In the genomic region with DNA sequence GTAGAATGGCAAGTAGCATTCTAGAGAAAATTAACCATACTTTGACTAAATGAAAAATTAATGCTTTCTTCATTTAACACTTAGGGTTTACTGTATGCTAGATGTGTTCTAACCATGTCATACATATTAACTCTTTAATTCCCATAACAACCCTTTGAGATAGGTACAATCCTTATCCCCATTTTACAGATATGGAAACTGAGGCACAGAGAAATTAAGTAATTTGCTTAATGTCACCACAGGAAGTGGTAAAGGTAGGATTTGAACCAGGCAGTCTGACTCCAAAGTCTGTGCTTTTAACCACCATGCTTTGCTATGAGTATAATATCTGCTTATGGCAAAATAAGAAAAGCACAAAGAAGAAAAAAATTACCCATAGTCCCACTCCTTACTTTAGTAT, we compare ENCODE assay signal across 18 cellular contexts. TPM values are rescaled to one million over a fixed set of nuclear protein-coding genes. Genes with fewer than 3 reads are reported as not detected.
DNase-seq lines count a peak whose midpoint lies in the region; ATAC-seq, FAIRE-seq and TF ChIP-seq lines count a peak whose summit lies in the region.
"Had no signal": no experiment of that assay in that cellular context is flagged by ENCODE, and none has a peak within 500 bp of the region (broad histone marks: within the 10 kb centered on the region; RNA-seq: fewer than 3 reads in every experiment).

No MANE protein-coding gene starts in this region.

- no peaks in the 10 kb centered on the region for H3K27me3 ChIP-seq in upper lobe of right lung
- H3K27me3 ChIP-seq: BLaER1 treated with 17β-estradiol and CSF1 and Interleukin-3, amounts not matched to agents 10 nM and 100 nM; MG63 had no signal

- CTCF ChIA-PET in activated CD8-positive, alpha-beta memory T cell treated with anti-CD3 and anti-CD28 coated beads, Interleukin-2, amount 10 ng/mL, durations not matched to agents 7 days and 5 days (lab: Charles Lee) = interaction anchor here (4.1 kb wide), 1 partner anchor 9 kb away, joined by 16 read pairs; no protein-coding TSS in a partner anchor
- CTCF ChIA-PET in activated CD4-positive, alpha-beta memory T cell treated with anti-CD3 and anti-CD28 coated beads for 36 hours (lab: Charles Lee) = no interaction called here

- DNase-seq in activated CD8-positive, alpha-beta memory T cell treated with anti-CD3 and anti-CD28 coated beads, Interleukin-2, amount 10 ng/mL, durations not matched to agents 7 days and 5 days = peak; percentile 21
- DNase-seq in activated CD8-positive, alpha-beta memory T cell treated with anti-CD3 and anti-CD28 coated beads, Interleukin-2, amount 50 U/mL, for 4 hours = no peak
- DNase-seq in GM19239 (ENCODE audit: insufficient read length, low spot score) (no peak), upper lobe of right lung (no peak), COR-L47 (lab: John Stamatoyannopoulos, UW) (no peak)
- DNase-seq in activated CD4-positive, alpha-beta memory T cell treated with anti-CD3 and anti-CD28 coated beads for 36 hours = no peak
- DNase-seq in activated naive CD8-positive, alpha-beta T cell treated with anti-CD3 and anti-CD28 coated beads, Interleukin-2, amount 50 U/mL, for 24 hours = no peak
- DNase-seq: EL, HFFc6, Karpas-422, NCI-H1092 treated with DMSO at 0.1 percent for 48 hours, NCI-H2081 treated with DMSO at 0.1 percent for 48 hours, NCI-H510A treated with DMSO at 0.1 percent for 48 hours, NCI-H82 had no signal

- no peak overlapping the region for H3K4me3 ChIP-seq in upper lobe of right lung
- H3K4me3 ChIP-seq: BLaER1 treated with 17β-estradiol and CSF1 and Interleukin-3, amounts not matched to agents 10 nM and 100 nM; MG63 had no signal

- FAIRE-seq in GM19239 (lab: Jason Lieb, UNC) = peak; percentile 45
- FAIRE-seq: A204.1 had no signal

- intact Hi-C loops in activated CD4-positive, alpha-beta memory T cell treated with anti-CD3 and anti-CD28 coated beads for 36 hours (cut with micrococcal nuclease) = no loop called here
- intact Hi-C loops in upper lobe of right lung (cut with DNase I) = no loop called here

- H3K4me1 ChIP-seq in upper lobe of right lung = peaks cover 6% of the 10 kb centered on the region

- no peak for ATAC-seq in activated CD8-positive, alpha-beta memory T cell treated with anti-CD3 and anti-CD28 coated beads, Interleukin-2, amount 10 ng/mL, durations not matched to agents 7 days and 5 days
- no peak for ATAC-seq in activated naive CD8-positive, alpha-beta T cell treated with anti-CD3 and anti-CD28 coated beads, Interleukin-2, amount 50 U/mL, for 24 hours
- ATAC-seq in upper lobe of right lung = no peak
- ATAC-seq: Right ventricle myocardium inferior had no signal

- peaks cover 94% of the 10 kb centered on the region for H3K4me1 Mint-ChIP-seq in activated CD8-positive, alpha-beta memory T cell treated with anti-CD3 and anti-CD28 coated beads, Interleukin-2, amount 10 ng/mL, durations not matched to agents 7 days and 5 days
- peaks cover 91% of the 10 kb centered on the region for H3K4me1 Mint-ChIP-seq in activated CD4-positive, alpha-beta memory T cell treated with anti-CD3 and anti-CD28 coated beads for 36 hours (ENCODE audit: low read depth)
- peaks cover 89% of the 10 kb centered on the region for H3K4me1 Mint-ChIP-seq in activated naive CD8-positive, alpha-beta T cell treated with anti-CD3 and anti-CD28 coated beads, Interleukin-2, amount 50 U/mL, for 24 hours

- H3K9me3 ChIP-seq in upper lobe of right lung = no peaks in the 10 kb centered on the region
- H3K9me3 ChIP-seq: BLaER1 treated with 17β-estradiol and CSF1 and Interleukin-3, amounts not matched to agents 10 nM and 100 nM; MG63 had no signal

- H3K36me3 ChIP-seq in upper lobe of right lung = no peaks in the 10 kb centered on the region
- H3K36me3 ChIP-seq: BLaER1 treated with 17β-estradiol and CSF1 and Interleukin-3, amounts not matched to agents 10 nM and 100 nM; MG63 had no signal

- H3K9me3 Mint-ChIP-seq in activated CD8-positive, alpha-beta memory T cell treated with anti-CD3 and anti-CD28 coated beads, Interleukin-2, amount 10 ng/mL, durations not matched to agents 7 days and 5 days (ENCODE audit: low read depth) = no peaks in the 10 kb centered on the region
- no peaks in the 10 kb centered on the region for H3K9me3 Mint-ChIP-seq in activated CD4-positive, alpha-beta memory T cell treated with anti-CD3 and anti-CD28 coated beads for 36 hours
- H3K9me3 Mint-ChIP-seq in activated naive CD8-positive, alpha-beta T cell treated with anti-CD3 and anti-CD28 coated beads, Interleukin-2, amount 50 U/mL, for 24 hours = no peaks in the 10 kb centered on the region
- H3K9me3 Mint-ChIP-seq: HFFc6 had no signal

- H3K36me3 Mint-ChIP-seq in activated CD8-positive, alpha-beta memory T cell treated with anti-CD3 and anti-CD28 coated beads, Interleukin-2, amount 10 ng/mL, durations not matched to agents 7 days and 5 days = peaks cover 9% of the 10 kb centered on the region
- no peaks in the 10 kb centered on the region for H3K36me3 Mint-ChIP-seq in activated CD4-positive, alpha-beta memory T cell treated with anti-CD3 and anti-CD28 coated beads for 36 hours
- peaks cover 1% of the 10 kb centered on the region for H3K36me3 Mint-ChIP-seq in activated naive CD8-positive, alpha-beta T cell treated with anti-CD3 and anti-CD28 coated beads, Interleukin-2, amount 50 U/mL, for 24 hours (ENCODE audit: low read depth)

- no peaks in the 10 kb centered on the region for H3K27me3 Mint-ChIP-seq in activated CD8-positive, alpha-beta memory T cell treated with anti-CD3 and anti-CD28 coated beads, Interleukin-2, amount 10 ng/mL, durations not matched to agents 7 days and 5 days
- no peaks in the 10 kb centered on the region for H3K27me3 Mint-ChIP-seq in activated CD4-positive, alpha-beta memory T cell treated with anti-CD3 and anti-CD28 coated beads for 36 hours
- H3K27me3 Mint-ChIP-seq in activated naive CD8-positive, alpha-beta T cell treated with anti-CD3 and anti-CD28 coated beads, Interleukin-2, amount 50 U/mL, for 24 hours = no peaks in the 10 kb centered on the region

- peak overlapping the region; percentile 77 for H3K27ac Mint-ChIP-seq in activated CD8-positive, alpha-beta memory T cell treated with anti-CD3 and anti-CD28 coated beads, Interleukin-2, amount 10 ng/mL, durations not matched to agents 7 days and 5 days
- H3K27ac Mint-ChIP-seq in activated CD4-positive, alpha-beta memory T cell treated with anti-CD3 and anti-CD28 coated beads for 36 hours = peak overlapping the region; percentile 85
- peak overlapping the region; percentile 63 for H3K27ac Mint-ChIP-seq in activated naive CD8-positive, alpha-beta T cell treated with anti-CD3 and anti-CD28 coated beads, Interleukin-2, amount 50 U/mL, for 24 hours
- H3K27ac Mint-ChIP-seq: HFFc6 had no signal

- POLR2A ChIA-PET in activated CD4-positive, alpha-beta memory T cell treated with anti-CD3 and anti-CD28 coated beads for 36 hours (lab: Charles Lee) = interaction anchor here (1.0 kb wide), 1 partner anchor 22 kb away, joined by 3 read pairs; no protein-coding TSS in a partner anchor

- H3K27ac ChIP-seq in upper lobe of right lung = no peak overlapping the region
- H3K27ac ChIP-seq: BLaER1 treated with 17β-estradiol and CSF1 and Interleukin-3, amounts not matched to agents 10 nM and 100 nM had no signal

- no peak for TF ChIP-seq CTCF in upper lobe of right lung (IDR thresholded peaks at IDR 0.05)

- no peak overlapping the region for H3K4me3 Mint-ChIP-seq in activated CD8-positive, alpha-beta memory T cell treated with anti-CD3 and anti-CD28 coated beads, Interleukin-2, amount 10 ng/mL, durations not matched to agents 7 days and 5 days
- H3K4me3 Mint-ChIP-seq in activated CD4-positive, alpha-beta memory T cell treated with anti-CD3 and anti-CD28 coated beads for 36 hours = no peak overlapping the region
- H3K4me3 Mint-ChIP-seq in activated naive CD8-positive, alpha-beta T cell treated with anti-CD3 and anti-CD28 coated beads, Interleukin-2, amount 50 U/mL, for 24 hours = no peak overlapping the region
- H3K4me3 Mint-ChIP-seq: HFFc6 had no signal

RNA-seq across cellular contexts. Expression of a gene that starts 59.5 kb away (rescaled TPM):
- total RNA-seq in activated CD8-positive, alpha-beta memory T cell treated with anti-CD3 and anti-CD28 coated beads, Interleukin-2, amount 10 ng/mL, durations not matched to agents 7 days and 5 days = 100 to 1,000 TPM; 107 to 304 TPM
- 100 to 1,000 TPM; 176 to 189 TPM for total RNA-seq in activated CD4-positive, alpha-beta memory T cell treated with anti-CD3 and anti-CD28 coated beads for 36 hours
- 6.9 TPM for total RNA-seq in upper lobe of right lung

Comparison
In these comparisons a context has a peak if more than half of its experiments do, and no peak if none do; other contexts are left out.
1. RNA of a gene that starts 59.5 kb away (total RNA-seq): 107 to 304 TPM in activated CD8-positive, alpha-beta memory T cell treated with anti-CD3 and anti-CD28 coated beads, Interleukin-2, amount 10 ng/mL, durations not matched to agents 7 days and 5 days and 176 to 189 TPM in activated CD4-positive, alpha-beta memory T cell treated with anti-CD3 and anti-CD28 coated beads for 36 hours; 6.9 TPM in upper lobe of right lung (single experiment); every median in the first group is over 10 times any median in the second.
2. Peak in every context shown above with its lines, with median percentiles within 50 percentile points of each other: H3K27ac Mint-ChIP-seq.